1 cellular context compared by ENCODE assay signal in genomic region chr20:32468860-32469259, GRCh38.
TF ChIP-seq lines count a peak whose summit lies in the region.

No MANE protein-coding gene starts in this region.

TF ChIP-seq in endothelial cell of umbilical vein, 7 proteins besides CTCF, POLR2A, EP300 and RAD21 (continued from another document):
- TF ChIP-seq EZH2 (IDR thresholded peaks at IDR 0.05; ENCODE audit: borderline replicate concordance, low read depth, low read length, severe bottlenecking) (no peak), FOS (IDR thresholded peaks at IDR 0.05; ENCODE audit: borderline replicate concordance, insufficient read depth, low read length) (no peak)
TF ChIP-seq in endothelial cell of umbilical vein: peak in this region for 0.
